ENCODE assay signal across 8 cellular contexts in the genomic region with DNA sequence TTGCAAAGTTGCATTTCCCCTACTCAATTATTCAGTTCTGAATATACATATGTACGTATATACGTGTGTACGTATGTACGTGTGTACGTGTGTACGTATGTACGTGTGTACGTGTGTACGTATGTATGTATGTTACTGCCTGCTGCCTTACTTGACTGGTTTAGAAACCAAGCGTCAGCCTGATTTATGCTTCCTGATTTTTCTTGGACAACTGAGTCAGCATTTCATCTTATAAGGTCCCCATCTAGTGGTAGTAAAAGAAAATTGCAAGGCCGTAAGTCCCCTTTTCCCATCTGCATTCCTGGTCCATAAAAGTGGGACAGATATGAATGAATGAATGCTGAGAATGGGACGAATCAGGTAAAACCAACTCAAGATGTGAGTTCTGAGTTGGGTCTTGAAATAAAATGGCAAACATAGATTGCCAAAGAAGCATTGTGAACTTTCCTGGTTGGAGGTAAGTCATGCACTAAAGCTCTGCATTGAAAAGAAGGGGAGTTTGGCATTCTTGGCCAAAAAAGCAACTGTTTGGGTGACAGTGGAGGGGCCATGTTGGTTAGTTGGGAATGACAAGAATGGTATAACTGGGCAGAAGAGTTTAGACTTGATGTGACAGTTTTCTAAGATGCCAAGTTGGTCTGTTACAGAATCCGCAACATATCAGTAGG.
DNase-seq lines count a peak whose midpoint lies in the region; ATAC-seq and TF ChIP-seq lines count a peak whose summit lies in the region.

No MANE protein-coding gene starts in this region.

- H3K4me3 ChIP-seq in fibroblast of mammary gland (ENCODE audit: control insufficient read depth, low read depth, low read length) (no peak overlapping the region), psoas muscle (no peak overlapping the region)

- H3K9me3 ChIP-seq in psoas muscle: no peaks in the 10 kb centered on the region

- WGBS in psoas muscle, 3 donors: 49 to 55% (median 50%) methylated on average over 13 of the region's 13 CpGs

- intact Hi-C loops in psoas muscle (cut with DNase I): loop anchor here (2.0 to 5.0 kb wide), 4 partner anchors 74 to 340 kb away; no protein-coding TSS in a partner anchor

- no peaks in the 10 kb centered on the region for H3K27me3 ChIP-seq in psoas muscle (ENCODE audit: insufficient read depth in 3 of 3, low read length in 2 of 3)

- no peaks in the 10 kb centered on the region for H3K4me1 ChIP-seq in psoas muscle

- peak in 3 of 4 donors; percentile 59 to 88 (median 75) for ATAC-seq in psoas muscle
- no peak for ATAC-seq in HG02759 (IDR thresholded peaks at IDR 0.05; ENCODE audit: unreplicated experiment)
- no peak for ATAC-seq in GM19328 (IDR thresholded peaks at IDR 0.05; ENCODE audit: unreplicated experiment)

- H3K36me3 ChIP-seq in psoas muscle (ENCODE audit: insufficient read depth in 1 of 2, low read depth in 1 of 2): no peaks in the 10 kb centered on the region

- DNase-seq in Caki2 (ENCODE audit: low read depth) (peak; percentile 40), HT1080 (ENCODE audit: low read depth) (peak; percentile 45), RPMI8226 (peak; percentile 20), fibroblast of mammary gland (ENCODE audit: low read depth) (peak; percentile 80), psoas muscle (no peak), germinal center (ENCODE audit: low spot score) (no peak)

- peak; percentile 81 for TF ChIP-seq CTCF in fibroblast of mammary gland (conservative IDR thresholded peaks at IDR 0.05; ENCODE audit: control insufficient read depth, insufficient read depth, low read depth, low read length)
- TF ChIP-seq CTCF in psoas muscle (IDR thresholded peaks at IDR 0.05): peak; percentile 70

- in situ Hi-C loops in Caki2 (cut with HindIII; ENCODE audit: low pct_unique_long_range_greater_than_20kb, low sequenced_read_pairs): no loop called here

- no peak overlapping the region for H3K27ac ChIP-seq in psoas muscle

Comparison
In these comparisons a context has a peak if more than half of its experiments do, and no peak if none do; other contexts are left out.
1. DNase-seq: peak in Caki2 (single experiment), HT1080 (single experiment), RPMI8226 (single experiment) and fibroblast of mammary gland (single experiment); none in psoas muscle (0 of 2) and germinal center (single experiment).
2. ATAC-seq: peak in psoas muscle (3 of 4); none in HG02759 (single experiment) and GM19328 (single experiment).